14 cellular contexts compared by ENCODE assay signal in the genomic region with DNA sequence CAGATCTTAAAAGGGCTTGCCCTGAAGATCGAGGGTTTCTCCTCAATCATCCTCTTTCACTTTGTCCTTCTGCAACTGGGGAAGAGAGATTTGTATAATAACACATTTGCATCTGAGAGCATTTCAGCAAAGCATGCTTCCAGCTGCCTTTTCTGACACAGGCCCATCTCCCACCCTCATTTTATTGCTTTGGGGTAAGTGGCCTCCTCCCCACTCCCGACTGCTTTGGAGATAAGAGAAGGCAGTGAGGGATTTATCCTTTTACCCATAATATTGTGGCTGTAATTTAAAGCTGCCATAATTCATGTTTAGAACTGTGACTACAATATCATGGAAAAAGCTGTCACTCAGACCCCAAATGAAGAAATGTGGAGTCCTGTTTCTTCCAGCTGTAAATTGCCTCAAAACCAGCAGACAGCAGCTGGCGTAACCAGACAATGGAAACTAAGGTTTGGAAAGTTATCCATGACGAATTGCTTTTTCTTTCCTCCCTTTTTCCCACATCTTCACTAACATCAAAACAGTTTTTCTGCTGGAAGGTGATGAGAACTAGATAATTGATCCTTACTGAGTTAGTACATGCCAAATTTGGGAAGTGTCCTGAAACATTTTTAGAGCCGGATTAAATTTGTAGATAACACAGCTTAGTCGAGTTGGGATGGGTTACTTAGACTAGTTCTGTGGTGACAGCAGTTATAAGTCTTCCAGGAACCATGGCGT.
DNase-seq lines count a peak whose midpoint lies in the region; ATAC-seq and TF ChIP-seq lines count a peak whose summit lies in the region.
"Had no signal": no experiment of that assay in that cellular context is flagged by ENCODE, and none has a peak within 500 bp of the region (broad histone marks: within the 10 kb centered on the region; RNA-seq: fewer than 3 reads in every experiment).

No MANE protein-coding gene starts in this region.

- H3K36me3 ChIP-seq in DOHH2 (ENCODE audit: control insufficient read depth, low read length), result no peaks in the 10 kb centered on the region
- no peaks in the 10 kb centered on the region for H3K36me3 ChIP-seq in duodenal mucosa (ENCODE audit: control insufficient read depth in 1 of 2, insufficient read depth in 2 of 2, low read length in 2 of 2)
- no peaks in the 10 kb centered on the region for H3K36me3 ChIP-seq in stomach
- H3K36me3 ChIP-seq: upper lobe of right lung had no signal

- H3K27me3 ChIP-seq in DOHH2 (ENCODE audit: control insufficient read depth, low read length), result peaks cover 2% of the 10 kb centered on the region; the same call in 1 of the 2 replicates
- peaks cover 0 to 5% of the 10 kb centered on the region in 2 donors for H3K27me3 ChIP-seq in duodenal mucosa (ENCODE audit: control insufficient read depth in 1 of 2, insufficient read depth in 2 of 2, low read length in 2 of 2)
- no peaks in the 10 kb centered on the region for H3K27me3 ChIP-seq in stomach
- H3K27me3 ChIP-seq: upper lobe of right lung had no signal

- no peaks in the 10 kb centered on the region for H3K9me3 ChIP-seq in DOHH2 (ENCODE audit: control insufficient read depth, insufficient read depth, low read length)
- peaks cover 6 to 8% of the 10 kb centered on the region in 2 donors for H3K9me3 ChIP-seq in duodenal mucosa (ENCODE audit: control insufficient read depth in 1 of 2, low read length in 2 of 2)
- H3K9me3 ChIP-seq in stomach, result peaks cover 0 to 16% (median 8%) of the 10 kb centered on the region in 4 donors

- H4K20me1 ChIP-seq in DOHH2 (ENCODE audit: control insufficient read depth, insufficient read depth, low read depth, low read length), result no peaks in the 10 kb centered on the region

- TF ChIP-seq POLR2A in stomach (IDR thresholded peaks at IDR 0.05), result no peak

- peak; percentile 77 for ATAC-seq in GM19455 (IDR thresholded peaks at IDR 0.05; ENCODE audit: unreplicated experiment)
- ATAC-seq in HG02938 (IDR thresholded peaks at IDR 0.05; ENCODE audit: unreplicated experiment), result peak; percentile 48
- ATAC-seq in Right ventricle myocardium inferior, result no peak
- no peak for ATAC-seq in HG03460 (IDR thresholded peaks at IDR 0.05; ENCODE audit: unreplicated experiment)
- ATAC-seq: left lobe of liver, upper lobe of right lung had no signal

- no peak for DNase-seq in Right ventricle myocardium inferior (ENCODE audit: missing footprints)
- no peak for DNase-seq in GOT3 (lab: John Stamatoyannopoulos, UW)
- no peak for DNase-seq in stomach
- DNase-seq: AML-193, NCI-H774, T-helper 1 cell, upper lobe of right lung had no signal

- H3K4me2 ChIP-seq in DOHH2 (ENCODE audit: low read length), result 0 out of 2 replicates have a peak overlapping the region, but pooled peaks have one; percentile 8

- no peaks in the 10 kb centered on the region for H3F3A ChIP-seq in DOHH2 (ENCODE audit: control insufficient read depth, insufficient read depth)

- H3K27ac ChIP-seq in DOHH2 (ENCODE audit: low read depth, low read length) (no peak overlapping the region), duodenal mucosa (ENCODE audit: low read depth, low read length) (no peak overlapping the region), stomach (no peak overlapping the region)
- H3K27ac ChIP-seq: epithelial cell of prostate, upper lobe of right lung had no signal

- intact Hi-C loops in Right ventricle myocardium inferior (cut with DNase I), result no loop called here
- intact Hi-C loops in stomach (cut with DNase I; ENCODE audit: low total_unique reads), result no loop called here

- no peak for TF ChIP-seq EP300 in stomach (IDR thresholded peaks at IDR 0.05)

- TF ChIP-seq CTCF in DOHH2 (IDR thresholded peaks at IDR 0.05; ENCODE audit: low read depth, low read length, poor library complexity, severe bottlenecking), result no peak
- TF ChIP-seq CTCF in stomach (IDR thresholded peaks at IDR 0.05), result no peak

- no peaks in the 10 kb centered on the region for H3K4me1 ChIP-seq in DOHH2 (ENCODE audit: control insufficient read depth, low read length)
- H3K4me1 ChIP-seq in duodenal mucosa (ENCODE audit: control insufficient read depth in 1 of 2, insufficient read depth in 2 of 2, low read length in 2 of 2), result peaks cover 0 to 6% of the 10 kb centered on the region in 2 donors
- H3K4me1 ChIP-seq in stomach, result peaks cover 0 to 13% (median 4%) of the 10 kb centered on the region in 4 donors
- H3K4me1 ChIP-seq: upper lobe of right lung had no signal

- H3K9ac ChIP-seq in duodenal mucosa (ENCODE audit: low read depth in 1 of 2, low read length in 2 of 2), result no peak overlapping the region

- H3K4me3 ChIP-seq in DOHH2 (ENCODE audit: low read length) (no peak overlapping the region), duodenal mucosa (ENCODE audit: low read depth in 1 of 2, low read length in 2 of 2) (peak overlapping the region; percentile 28 to 55), stomach (no peak overlapping the region)
- H3K4me3 ChIP-seq: upper lobe of right lung had no signal

- no peaks in the 10 kb centered on the region for H3K79me2 ChIP-seq in DOHH2 (ENCODE audit: control insufficient read depth, low read length)

- H3K9me2 ChIP-seq in DOHH2 (replicated peaks; ENCODE audit: control insufficient read depth, low read length), result no peaks in the 10 kb centered on the region

- 64 to 74% (median 72%) methylated on average over 7 of the region's 7 CpGs for WGBS in stomach, 5 donors

Comparison
In these comparisons a context has a peak if more than half of its experiments do, and no peak if none do; other contexts are left out.
1. H3K4me3 ChIP-seq: peak in duodenal mucosa (2 of 2); none in DOHH2 (single experiment) and stomach (0 of 4).
2. ATAC-seq: peak in GM19455 (single experiment) and HG02938 (single experiment); none in Right ventricle myocardium inferior (single experiment) and HG03460 (single experiment).